In genomic region chr12:38904932-38905479, GRCh38 we compare ENCODE assay signal across 8 cellular contexts. TPM values are rescaled to one million over a fixed set of nuclear protein-coding genes. Genes with fewer than 3 reads are reported as not detected.
DNase-seq lines count a peak whose midpoint lies in the region; ATAC-seq and TF ChIP-seq lines count a peak whose summit lies in the region.

No MANE protein-coding gene starts in this region.

- ATAC-seq in GM18519 (IDR thresholded peaks at IDR 0.05; ENCODE audit: low FRiP score, unreplicated experiment) (peak; percentile 59), HG02840 (IDR thresholded peaks at IDR 0.05; ENCODE audit: low FRiP score, unreplicated experiment) (peak; percentile 46), natural killer cell (peak; percentile 57 to 79 (median 64))
- peak; percentile 60 to 74 for ATAC-seq in activated T-cell treated with anti-CD3 and anti-CD28 coated beads, Interleukin-2, amount 50 U/mL, for 72 hours (replicated peaks in 1 of 2)

- H3K36me3 Mint-ChIP-seq in activated T-cell treated with anti-CD3 and anti-CD28 coated beads, Interleukin-2, amount 50 U/mL, for 72 hours (ENCODE audit: insufficient read depth in 2 of 2), result peaks cover 0 to 2% of the 10 kb centered on the region in 2 donors
- no peaks in the 10 kb centered on the region for H3K36me3 Mint-ChIP-seq in natural killer cell

- H3K36me3 ChIP-seq in thymus (ENCODE audit: control insufficient read depth, insufficient read depth), result no peaks in the 10 kb centered on the region

- H3K27ac Mint-ChIP-seq in activated T-cell treated with anti-CD3 and anti-CD28 coated beads, Interleukin-2, amount 50 U/mL, for 72 hours, result peak overlapping the region; percentile 62
- H3K27ac Mint-ChIP-seq in natural killer cell, result peak overlapping the region; percentile 78 to 84

- H3K4me3 Mint-ChIP-seq in activated T-cell treated with anti-CD3 and anti-CD28 coated beads, Interleukin-2, amount 50 U/mL, for 72 hours, result peak overlapping the region; percentile 91 to 98
- H3K4me3 Mint-ChIP-seq in natural killer cell, result peak overlapping the region; percentile 96

- no peaks in the 10 kb centered on the region for H3K9me3 Mint-ChIP-seq in activated T-cell treated with anti-CD3 and anti-CD28 coated beads, Interleukin-2, amount 50 U/mL, for 72 hours
- no peaks in the 10 kb centered on the region for H3K9me3 Mint-ChIP-seq in natural killer cell

- H3K4me3 ChIP-seq in fibroblast of mammary gland (ENCODE audit: control insufficient read depth, low read depth, low read length) (peak overlapping the region; percentile 90), thymus (ENCODE audit: low read length) (peak overlapping the region; percentile 49)

- intact Hi-C loops in natural killer cell (cut with micrococcal nuclease), result no loop called here

- peaks cover 21% of the 10 kb centered on the region for H3K27me3 Mint-ChIP-seq in activated T-cell treated with anti-CD3 and anti-CD28 coated beads, Interleukin-2, amount 50 U/mL, for 72 hours (ENCODE audit: low read depth)
- H3K27me3 Mint-ChIP-seq in natural killer cell (ENCODE audit: low read depth in 2 of 2), result peaks cover 8 to 10% of the 10 kb centered on the region in 2 donors

- H3K4me1 ChIP-seq in thymus (ENCODE audit: control insufficient read depth, insufficient read depth, low read length), result no peaks in the 10 kb centered on the region

- TF ChIP-seq CTCF in fibroblast of mammary gland (conservative IDR thresholded peaks at IDR 0.05; ENCODE audit: control insufficient read depth, insufficient read depth, low read depth, low read length), result no peak
- TF ChIP-seq CTCF in natural killer cell (IDR thresholded peaks at IDR 0.05), result no peak

- DNase-seq in NOMO-1 treated with DMSO at 0.1 percent for 48 hours (lab: John Stamatoyannopoulos, UW; ENCODE audit: unreplicated experiment), result peak; percentile 94
- peak; percentile 42 to 50 for DNase-seq in activated T-cell treated with anti-CD3 and anti-CD28 coated beads, Interleukin-2, amount 50 U/mL, for 72 hours
- peak; percentile 86 for DNase-seq in fibroblast of mammary gland (ENCODE audit: low read depth)
- DNase-seq in natural killer cell, result peak; percentile 33
- DNase-seq in NCI-H2227 (lab: John Stamatoyannopoulos, UW; ENCODE audit: unreplicated experiment), result no peak

- H3K4me1 Mint-ChIP-seq in activated T-cell treated with anti-CD3 and anti-CD28 coated beads, Interleukin-2, amount 50 U/mL, for 72 hours (ENCODE audit: low read depth), result peaks cover 32% of the 10 kb centered on the region
- peaks cover 40 to 45% of the 10 kb centered on the region in 2 donors for H3K4me1 Mint-ChIP-seq in natural killer cell

- WGBS in thymus, result 1% methylated on average over 29 of the region's 29 CpGs

- H3K27ac ChIP-seq in thymus (ENCODE audit: low read depth), result peak overlapping the region; percentile 78

- H3K27me3 ChIP-seq in thymus (ENCODE audit: control insufficient read depth, insufficient read depth), result no peaks in the 10 kb centered on the region

- no peaks in the 10 kb centered on the region for H3K9me3 ChIP-seq in thymus (ENCODE audit: control insufficient read depth)

RNA-seq across cellular contexts. Expression of gene CPNE8, which starts 0.4 kb away (rescaled TPM):
- 1 to 10 TPM; 3.1 to 3.5 TPM for total RNA-seq in activated T-cell treated with anti-CD3 and anti-CD28 coated beads, Interleukin-2, amount 50 U/mL, for 72 hours
- total RNA-seq in natural killer cell, result 1 to 10 TPM; 6.1 to 8.1 (median 7.9) TPM
- polyA plus RNA-seq in thymus, result 13.4 TPM
